In genomic region chr22:37068859-37069258, GRCh38 we compare ENCODE assay signal across 24 cellular contexts. TPM values are rescaled to one million over a fixed set of nuclear protein-coding genes. Genes with fewer than 3 reads are reported as not detected.
DNase-seq lines count a peak whose midpoint lies in the region; ATAC-seq and TF ChIP-seq lines count a peak whose summit lies in the region.
"Had no signal": no experiment of that assay in that cellular context is flagged by ENCODE, and none has a peak within 500 bp of the region (broad histone marks: within the 10 kb centered on the region; RNA-seq: fewer than 3 reads in every experiment).

No MANE protein-coding gene starts in this region.

- H3K36me3 ChIP-seq in ES-I3 (ENCODE audit: insufficient read depth, low read length) (no peaks in the 10 kb centered on the region), HUES6 (ENCODE audit: control insufficient read depth, insufficient read depth, low read length) (no peaks in the 10 kb centered on the region), mucosa of descending colon (ENCODE audit: low read depth) (no peaks in the 10 kb centered on the region), BE2C (no peaks in the 10 kb centered on the region)
- H3K36me3 ChIP-seq: colonic mucosa, vagina had no signal

- H3K9me3 ChIP-seq in ES-I3 (ENCODE audit: control insufficient read depth, insufficient read depth, low read length) (no peaks in the 10 kb centered on the region), HUES6 (ENCODE audit: control insufficient read depth, insufficient read depth, low read depth, low read length) (peaks cover 11% of the 10 kb centered on the region; the same call in 1 of the 2 replicates), mucosa of descending colon (no peaks in the 10 kb centered on the region), BE2C (no peaks in the 10 kb centered on the region)
- H3K9me3 ChIP-seq: body of pancreas, colonic mucosa, vagina had no signal

- ATAC-seq in mucosa of descending colon, result peak; percentile 37
- no peak for ATAC-seq in GM18519 (IDR thresholded peaks at IDR 0.05; ENCODE audit: low FRiP score, unreplicated experiment)
- ATAC-seq: body of pancreas, Right ventricle myocardium inferior had no signal

- no peaks in the 10 kb centered on the region for H3K4me1 Mint-ChIP-seq in endothelial cell (ENCODE audit: unreplicated experiment)
- H3K4me1 Mint-ChIP-seq: naive B cell had no signal

- peak; percentile 33 for DNase-seq in endothelial cell (ENCODE audit: low spot score)
- no peak for DNase-seq in mucosa of descending colon
- DNase-seq in BE2C, result no peak
- DNase-seq in posterior vena cava (ENCODE audit: low spot score), result no peak
- DNase-seq: activated CD4-positive, alpha-beta T cell treated with anti-CD3 and anti-CD28 coated beads, Interleukin-2, amount 50 U/mL, for 48 hours; activated T-cell treated with anti-CD3 and anti-CD28 coated beads, Interleukin-2, amount 50 U/mL, for 72 hours; body of pancreas; colonic mucosa; mammary epithelial cell; MM.1S; naive B cell; NCI-H1930; NCI-H446 treated with DMSO at 0.1 percent for 48 hours; stimulated activated CD4-positive, alpha-beta T cell treated with anti-CD3 and anti-CD28 coated beads, Interleukin-4, amount 100 ng/mL, for 4 hours; substantia nigra had no signal

- no peak for TF ChIP-seq CTCF in endothelial cell (IDR thresholded peaks at IDR 0.05; ENCODE audit: unreplicated experiment)
- TF ChIP-seq CTCF in mucosa of descending colon (IDR thresholded peaks at IDR 0.05), result no peak
- no peak for TF ChIP-seq CTCF in BE2C (IDR thresholded peaks at IDR 0.05; ENCODE audit: low read depth, low read length)

- intact Hi-C loops in mucosa of descending colon (cut with DNase I, micrococcal nuclease) (no loop called here), posterior vena cava (cut with DNase I) (loop anchor here in 1 of 2 donors (10.0 kb wide), 1 partner anchor 136 kb away; no protein-coding TSS in a partner anchor)

- no peak overlapping the region for H3K27ac ChIP-seq in HUES6 (ENCODE audit: low read depth, low read length)
- H3K27ac ChIP-seq: body of pancreas, colonic mucosa, vagina had no signal

- H3K4me3 Mint-ChIP-seq in endothelial cell (ENCODE audit: unreplicated experiment), result no peak overlapping the region
- H3K4me3 Mint-ChIP-seq: activated T-cell treated with anti-CD3 and anti-CD28 coated beads, Interleukin-2, amount 50 U/mL, for 72 hours; naive B cell; T-cell had no signal

- no peak overlapping the region for H3K27ac Mint-ChIP-seq in endothelial cell (ENCODE audit: unreplicated experiment)
- H3K27ac Mint-ChIP-seq: activated T-cell treated with anti-CD3 and anti-CD28 coated beads, Interleukin-2, amount 50 U/mL, for 72 hours; naive B cell; T-cell had no signal

- no peaks in the 10 kb centered on the region for H3K9me3 Mint-ChIP-seq in endothelial cell (ENCODE audit: unreplicated experiment)
- H3K9me3 Mint-ChIP-seq: activated naive CD4-positive, alpha-beta T cell treated with anti-CD3 and anti-CD28 coated beads, Interleukin-2, amount 50 U/mL, for 72 hours; activated T-cell treated with anti-CD3 and anti-CD28 coated beads, Interleukin-2, amount 50 U/mL, for 72 hours; naive B cell; T-cell had no signal

- peaks cover 25% of the 10 kb centered on the region for H3K27me3 Mint-ChIP-seq in endothelial cell (ENCODE audit: unreplicated experiment)

- H3K27me3 ChIP-seq in HUES6 (ENCODE audit: control insufficient read depth, insufficient read depth, low read length) (peaks cover 75% of the 10 kb centered on the region), BE2C (peaks cover 34% of the 10 kb centered on the region)

- H3K4me1 ChIP-seq in ES-I3 (ENCODE audit: insufficient read depth, low read length), result no peaks in the 10 kb centered on the region
- no peaks in the 10 kb centered on the region for H3K4me1 ChIP-seq in HUES6 (ENCODE audit: control insufficient read depth, insufficient read depth, low read length)
- H3K4me1 ChIP-seq in mucosa of descending colon (ENCODE audit: low read depth), result peaks cover 6% of the 10 kb centered on the region
- H3K4me1 ChIP-seq in BE2C, result no peaks in the 10 kb centered on the region
- H3K4me1 ChIP-seq: body of pancreas, colonic mucosa, vagina had no signal

- H3K9ac ChIP-seq in ES-I3 (ENCODE audit: low read depth, low read length) (peak overlapping the region; percentile 17), HUES6 (ENCODE audit: low read length) (no peak overlapping the region)

- peak overlapping the region; percentile 51 for H3K4me3 ChIP-seq in HUES6 (ENCODE audit: low read depth, low read length)
- no peak overlapping the region for H3K4me3 ChIP-seq in mucosa of descending colon
- no peak overlapping the region for H3K4me3 ChIP-seq in BE2C (ENCODE audit: low read depth, low read length)
- H3K4me3 ChIP-seq: body of pancreas, colonic mucosa, vagina had no signal

- no peaks in the 10 kb centered on the region for H3K36me3 Mint-ChIP-seq in endothelial cell (ENCODE audit: low read depth, unreplicated experiment)
- H3K36me3 Mint-ChIP-seq: activated naive CD4-positive, alpha-beta T cell treated with anti-CD3 and anti-CD28 coated beads, Interleukin-2, amount 50 U/mL, for 72 hours; naive B cell had no signal

RNA-seq across cellular contexts. Expression of gene KCTD17, which starts 17.3 kb away (rescaled TPM):
- total RNA-seq in endothelial cell (ENCODE audit: unreplicated experiment) (46.9 TPM), mucosa of descending colon (10 to 100 TPM; 24.9 to 40.1 (median 31.3) TPM), posterior vena cava (10 to 100 TPM; 20.4 to 22.0 TPM)
- 105 TPM for polyA plus RNA-seq in BE2C (2012; ENCODE audit: insufficient read depth, insufficient read length, low read depth)

RNA-seq across cellular contexts. Expression of gene TMPRSS6, which starts 40.7 kb away (rescaled TPM):
- total RNA-seq in endothelial cell (ENCODE audit: unreplicated experiment), result not detected
- total RNA-seq in mucosa of descending colon, result under 1 TPM in 2 of 3 donors, not detected in 1; 0.29 to 0.46 TPM
- 0.74 TPM for polyA plus RNA-seq in BE2C (2012; ENCODE audit: insufficient read depth, insufficient read length, low read depth)
- not detected for total RNA-seq in posterior vena cava
- total RNA-seq: endothelial cell of umbilical vein, fibroblast of villous mesenchyme, mammary epithelial cell, Right ventricle myocardium inferior, vagina had no signal
- polyA plus RNA-seq: endothelial cell of umbilical vein, mammary epithelial cell had no signal

RNA-seq across cellular contexts. Expression of gene MPST, which starts 49.3 kb away (rescaled TPM):
- 78.7 TPM for total RNA-seq in endothelial cell (ENCODE audit: unreplicated experiment)
- total RNA-seq in mucosa of descending colon, result 100 to 1,000 TPM; 135 to 224 (median 186) TPM
- 113 TPM for polyA plus RNA-seq in BE2C (2012; ENCODE audit: insufficient read depth, insufficient read length, low read depth)
- 10 to 100 TPM; 19.7 to 21.0 TPM for total RNA-seq in posterior vena cava

RNA-seq across cellular contexts. Expression of gene TST, which starts 49.6 kb away (rescaled TPM):
- total RNA-seq in endothelial cell (ENCODE audit: unreplicated experiment) (39.0 TPM), mucosa of descending colon (100 to 1,000 TPM; 170 to 494 (median 337) TPM), posterior vena cava (1 to 10 TPM; 8.9 to 9.3 TPM)
- polyA plus RNA-seq in BE2C (2012; ENCODE audit: insufficient read depth, insufficient read length, low read depth), result 11.4 TPM
